14 cellular contexts compared by ENCODE assay signal in the genomic region with DNA sequence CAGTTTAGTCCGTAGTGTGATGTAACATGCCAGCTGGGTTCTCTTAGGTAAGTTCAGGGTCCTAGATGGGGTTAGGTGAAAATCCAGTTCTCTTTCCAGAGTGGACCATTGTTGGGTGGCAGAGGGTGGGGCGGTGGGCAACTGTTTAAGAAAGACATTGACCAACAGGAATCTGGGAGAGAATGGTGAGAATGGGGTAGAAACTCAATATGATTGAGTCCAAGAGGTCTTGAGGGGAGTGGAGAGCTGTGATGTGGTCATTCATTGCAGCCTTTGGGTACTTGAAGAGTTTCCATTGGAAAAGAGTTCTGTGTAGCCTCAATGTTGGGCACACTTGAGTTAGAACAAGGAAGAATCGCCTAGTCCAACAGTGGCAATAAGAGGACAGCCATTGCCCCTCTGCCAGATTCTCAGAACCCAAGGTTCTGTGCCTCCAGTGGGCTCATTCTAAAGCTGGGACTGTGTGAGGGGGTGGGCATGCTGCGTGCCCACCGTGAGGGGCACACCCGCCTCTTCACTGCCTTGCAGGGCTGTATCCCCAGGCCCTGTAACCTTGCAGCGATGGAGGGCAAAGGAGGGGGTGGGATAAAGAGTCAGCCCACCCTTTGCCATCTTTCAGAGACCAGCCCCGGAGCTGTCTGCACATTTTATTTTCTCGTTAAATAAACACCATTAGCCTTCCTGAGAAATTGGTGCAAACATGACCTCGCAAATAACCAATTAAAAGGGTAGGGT.
DNase-seq lines count a peak whose midpoint lies in the region; ATAC-seq and TF ChIP-seq lines count a peak whose summit lies in the region.
"Had no signal": no experiment of that assay in that cellular context is flagged by ENCODE, and none has a peak within 500 bp of the region (broad histone marks: within the 10 kb centered on the region; RNA-seq: fewer than 3 reads in every experiment).

No MANE protein-coding gene starts in this region.

- H3K4me2 ChIP-seq in Loucy (ENCODE audit: low read depth, low read length, poor library complexity, severe bottlenecking) = peak overlapping the region; percentile 39
- H3K4me2 ChIP-seq: smooth muscle cell had no signal

- no peak overlapping the region for H2AFZ ChIP-seq in Loucy (ENCODE audit: low read length)

- peaks cover 9% of the 10 kb centered on the region for H4K20me1 ChIP-seq in Loucy (ENCODE audit: insufficient read depth, low read length, poor library complexity, severe bottlenecking)

- H3K27ac ChIP-seq in lower lobe of right lung = no peak overlapping the region
- H3K27ac ChIP-seq: gastrocnemius medialis had no signal

- ATAC-seq in lower lobe of right lung = no peak
- ATAC-seq in HG02642 (IDR thresholded peaks at IDR 0.05; ENCODE audit: poor library complexity, unreplicated experiment) = no peak
- ATAC-seq: gastrocnemius medialis, PC-3 had no signal

- intact Hi-C loops in lower lobe of right lung (cut with DNase I) = no loop called here

- H3K27me3 ChIP-seq in Loucy (ENCODE audit: insufficient read depth, low read length, poor library complexity, severe bottlenecking) (no peaks in the 10 kb centered on the region), lower lobe of right lung (ENCODE audit: low read depth) (no peaks in the 10 kb centered on the region)
- H3K27me3 ChIP-seq: gastrocnemius medialis had no signal

- no peaks in the 10 kb centered on the region for H3F3A ChIP-seq in Loucy (ENCODE audit: low read depth)

- H3K4me1 ChIP-seq in Loucy (ENCODE audit: insufficient read depth, low read length, poor library complexity, severe bottlenecking) = peaks cover 22% of the 10 kb centered on the region
- H3K4me1 ChIP-seq in lower lobe of right lung = peaks cover 4% of the 10 kb centered on the region

- H3K36me3 ChIP-seq in Loucy (ENCODE audit: insufficient read depth, low read length) (peaks cover 51% of the 10 kb centered on the region; the same call in 1 of the 2 replicates), lower lobe of right lung (no peaks in the 10 kb centered on the region)
- H3K36me3 ChIP-seq: gastrocnemius medialis had no signal

- H3K9me3 ChIP-seq in Loucy (ENCODE audit: insufficient read depth, low read depth, low read length) (no peaks in the 10 kb centered on the region), lower lobe of right lung (no peaks in the 10 kb centered on the region)
- H3K9me3 ChIP-seq: gastrocnemius medialis had no signal

- H3K36me3 Mint-ChIP-seq in brain = no peaks in the 10 kb centered on the region
- peaks cover 8% of the 10 kb centered on the region for H3K36me3 Mint-ChIP-seq in nephron (ENCODE audit: low read depth)

- no peaks in the 10 kb centered on the region for H3K27me3 Mint-ChIP-seq in brain
- peaks cover 74% of the 10 kb centered on the region for H3K27me3 Mint-ChIP-seq in nephron (ENCODE audit: low read depth)

- H3K27ac Mint-ChIP-seq in brain (peak overlapping the region; percentile 70 to 95 (median 89)), nephron (peak overlapping the region; percentile 92 to 97 (median 96))

- no peak for TF ChIP-seq CTCF in Loucy (conservative IDR thresholded peaks at IDR 0.05; ENCODE audit: low read length)
- no peak for TF ChIP-seq CTCF in brain (conservative IDR thresholded peaks at IDR 0.05)
- TF ChIP-seq CTCF in nephron (IDR thresholded peaks at IDR 0.05; ENCODE audit: unreplicated experiment in 3 of 3) = no peak
- no peak for TF ChIP-seq CTCF in lower lobe of right lung (IDR thresholded peaks at IDR 0.05)

- peak overlapping the region; percentile 47 for H3K9ac ChIP-seq in Loucy (ENCODE audit: low read depth, low read length, poor library complexity, severe bottlenecking)

- H3K4me3 ChIP-seq in Loucy (ENCODE audit: low read length, poor library complexity, severe bottlenecking) = peak overlapping the region; percentile 21
- H3K4me3 ChIP-seq in lower lobe of right lung = no peak overlapping the region
- H3K4me3 ChIP-seq: smooth muscle cell had no signal

- H3K79me2 ChIP-seq in Loucy (ENCODE audit: insufficient read depth, low read length) = peaks cover 83% of the 10 kb centered on the region; the same call in 1 of the 2 replicates

- DNase-seq in NCI-H1417 (lab: John Stamatoyannopoulos, UW) (peak in 2 of 3 experiments; percentile 58 to 81), NCI-H1417 treated with DMSO at 0.1 percent for 48 hours (lab: John Stamatoyannopoulos, UW) (no peak), A172 (ENCODE audit: low spot score) (no peak), lower lobe of right lung (no peak)
- DNase-seq: anterior cingulate cortex; effector CD8-positive, alpha-beta T cell; gastrocnemius medialis; NCI-H226; PC-3 had no signal

- H3K4me1 Mint-ChIP-seq in brain = peaks cover 75% of the 10 kb centered on the region
- H3K4me1 Mint-ChIP-seq in nephron = peaks cover 59% of the 10 kb centered on the region

- H3K4me3 Mint-ChIP-seq in brain (peak overlapping the region in 4 of 5 experiments; percentile 58 to 76 (median 70)), nephron (peak overlapping the region in 1 of 3 experiments; percentile 5)

- H3K9me2 ChIP-seq in Loucy (replicated peaks; ENCODE audit: low read depth, low read length) = no peaks in the 10 kb centered on the region

- H3K9me3 Mint-ChIP-seq in brain (no peaks in the 10 kb centered on the region), nephron (no peaks in the 10 kb centered on the region)

Comparison
In these comparisons a context has a peak if more than half of its experiments do, and no peak if none do; other contexts are left out.
1. DNase-seq: peak in NCI-H1417 (2 of 3); none in NCI-H1417 treated with DMSO at 0.1 percent for 48 hours (single experiment), A172 (single experiment) and lower lobe of right lung (single experiment).